1 cellular context compared by ENCODE assay signal in the genomic region with DNA sequence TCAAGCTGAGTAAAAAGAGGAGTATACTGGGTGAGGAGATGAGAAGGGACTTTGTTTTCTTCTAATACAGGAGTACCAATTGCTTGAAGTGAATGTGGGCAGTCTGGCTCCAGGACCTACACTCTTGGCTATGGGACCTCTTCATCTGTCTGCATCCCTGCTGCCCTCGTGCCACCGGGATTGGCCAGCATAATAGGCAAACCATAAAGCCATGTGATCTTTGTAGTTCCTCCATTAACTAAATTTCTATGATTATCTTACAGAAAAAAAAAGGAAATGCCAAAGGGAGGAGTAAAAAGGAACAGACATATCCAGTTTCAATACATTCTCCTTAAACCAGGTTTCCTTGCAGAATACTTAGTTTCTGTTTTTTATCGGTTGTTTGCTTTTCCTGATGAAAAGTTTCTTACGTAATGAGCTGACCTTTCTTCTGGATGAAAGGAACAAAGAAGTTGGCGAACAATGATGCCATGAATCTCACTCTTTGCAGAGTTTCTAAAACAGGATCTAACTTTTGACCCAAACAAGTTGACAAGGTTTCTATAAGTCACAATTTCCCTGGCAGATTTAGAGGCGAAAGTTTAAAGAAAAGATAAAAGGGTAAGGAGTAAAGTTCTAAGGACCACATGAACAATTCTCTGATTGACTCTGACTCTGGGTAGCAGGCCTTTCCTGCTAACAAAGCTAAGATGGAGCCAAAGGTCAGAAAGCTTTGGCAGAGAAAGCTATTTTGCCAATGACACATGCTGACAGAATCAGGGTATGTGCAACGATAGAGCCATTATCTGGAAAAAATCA.
TF ChIP-seq lines count a peak whose summit lies in the region.

No MANE protein-coding gene starts in this region.

TF ChIP-seq in HepG2, 621 proteins besides CTCF, POLR2A, EP300 and RAD21 (continued from another document and continues in another):
- TF ChIP-seq YY1 (IDR thresholded peaks at IDR 0.05; ENCODE audit: insufficient read depth, insufficient replicate concordance, low read depth, low read length), result no peak
- no peak for TF ChIP-seq NFE2 (CRISPR knock-in tag; IDR thresholded peaks at IDR 0.05)
- no peak for TF ChIP-seq ZNF550 (CRISPR knock-in tag; IDR thresholded peaks at IDR 0.05; ENCODE audit: borderline replicate concordance)
- TF ChIP-seq MAFK (conservative IDR thresholded peaks at IDR 0.05 in 1 of 2, IDR thresholded peaks at IDR 0.05 in 1 of 2; ENCODE audit: low read length in 2 of 2), result no peak
- TF ChIP-seq ZNF556 (CRISPR knock-in tag; IDR thresholded peaks at IDR 0.05; ENCODE audit: borderline replicate concordance), result no peak
- TF ChIP-seq ASH2L (IDR thresholded peaks at IDR 0.05; ENCODE audit: insufficient read length, low read depth, low read length), result peak; percentile 49
- no peak for TF ChIP-seq ZNF605 (CRISPR knock-in tag; IDR thresholded peaks at IDR 0.05)
- TF ChIP-seq ZFP36L1 (CRISPR knock-in tag; IDR thresholded peaks at IDR 0.05), result no peak
- TF ChIP-seq ZNF138 (CRISPR knock-in tag; IDR thresholded peaks at IDR 0.05; ENCODE audit: low read depth), result no peak
- TF ChIP-seq MED13 (CRISPR knock-in tag; IDR thresholded peaks at IDR 0.05), result no peak
- no peak for TF ChIP-seq CBX2 (IDR thresholded peaks at IDR 0.05; ENCODE audit: low read depth, low read length)
- no peak for TF ChIP-seq CBX2 (CRISPR knock-in tag; IDR thresholded peaks at IDR 0.05; ENCODE audit: low read depth)
- TF ChIP-seq MED1 (CRISPR knock-in tag; IDR thresholded peaks at IDR 0.05), result no peak; the same call in 1 of the 2 replicates
- TF ChIP-seq PLRG1 (conservative IDR thresholded peaks at IDR 0.05), result no peak
- 0 out of 2 replicates have a peak, but pooled peaks have one; percentile 24 for TF ChIP-seq FOXJ3 (CRISPR knock-in tag; IDR thresholded peaks at IDR 0.05; ENCODE audit: borderline replicate concordance)
- no peak for TF ChIP-seq DZIP1 (CRISPR knock-in tag; IDR thresholded peaks at IDR 0.05)
- TF ChIP-seq AGO1 (IDR thresholded peaks at IDR 0.05; ENCODE audit: low read depth, low read length, poor library complexity, severe bottlenecking), result no peak
- no peak for TF ChIP-seq SMARCC2 (IDR thresholded peaks at IDR 0.05)
- TF ChIP-seq, protein P1, sequence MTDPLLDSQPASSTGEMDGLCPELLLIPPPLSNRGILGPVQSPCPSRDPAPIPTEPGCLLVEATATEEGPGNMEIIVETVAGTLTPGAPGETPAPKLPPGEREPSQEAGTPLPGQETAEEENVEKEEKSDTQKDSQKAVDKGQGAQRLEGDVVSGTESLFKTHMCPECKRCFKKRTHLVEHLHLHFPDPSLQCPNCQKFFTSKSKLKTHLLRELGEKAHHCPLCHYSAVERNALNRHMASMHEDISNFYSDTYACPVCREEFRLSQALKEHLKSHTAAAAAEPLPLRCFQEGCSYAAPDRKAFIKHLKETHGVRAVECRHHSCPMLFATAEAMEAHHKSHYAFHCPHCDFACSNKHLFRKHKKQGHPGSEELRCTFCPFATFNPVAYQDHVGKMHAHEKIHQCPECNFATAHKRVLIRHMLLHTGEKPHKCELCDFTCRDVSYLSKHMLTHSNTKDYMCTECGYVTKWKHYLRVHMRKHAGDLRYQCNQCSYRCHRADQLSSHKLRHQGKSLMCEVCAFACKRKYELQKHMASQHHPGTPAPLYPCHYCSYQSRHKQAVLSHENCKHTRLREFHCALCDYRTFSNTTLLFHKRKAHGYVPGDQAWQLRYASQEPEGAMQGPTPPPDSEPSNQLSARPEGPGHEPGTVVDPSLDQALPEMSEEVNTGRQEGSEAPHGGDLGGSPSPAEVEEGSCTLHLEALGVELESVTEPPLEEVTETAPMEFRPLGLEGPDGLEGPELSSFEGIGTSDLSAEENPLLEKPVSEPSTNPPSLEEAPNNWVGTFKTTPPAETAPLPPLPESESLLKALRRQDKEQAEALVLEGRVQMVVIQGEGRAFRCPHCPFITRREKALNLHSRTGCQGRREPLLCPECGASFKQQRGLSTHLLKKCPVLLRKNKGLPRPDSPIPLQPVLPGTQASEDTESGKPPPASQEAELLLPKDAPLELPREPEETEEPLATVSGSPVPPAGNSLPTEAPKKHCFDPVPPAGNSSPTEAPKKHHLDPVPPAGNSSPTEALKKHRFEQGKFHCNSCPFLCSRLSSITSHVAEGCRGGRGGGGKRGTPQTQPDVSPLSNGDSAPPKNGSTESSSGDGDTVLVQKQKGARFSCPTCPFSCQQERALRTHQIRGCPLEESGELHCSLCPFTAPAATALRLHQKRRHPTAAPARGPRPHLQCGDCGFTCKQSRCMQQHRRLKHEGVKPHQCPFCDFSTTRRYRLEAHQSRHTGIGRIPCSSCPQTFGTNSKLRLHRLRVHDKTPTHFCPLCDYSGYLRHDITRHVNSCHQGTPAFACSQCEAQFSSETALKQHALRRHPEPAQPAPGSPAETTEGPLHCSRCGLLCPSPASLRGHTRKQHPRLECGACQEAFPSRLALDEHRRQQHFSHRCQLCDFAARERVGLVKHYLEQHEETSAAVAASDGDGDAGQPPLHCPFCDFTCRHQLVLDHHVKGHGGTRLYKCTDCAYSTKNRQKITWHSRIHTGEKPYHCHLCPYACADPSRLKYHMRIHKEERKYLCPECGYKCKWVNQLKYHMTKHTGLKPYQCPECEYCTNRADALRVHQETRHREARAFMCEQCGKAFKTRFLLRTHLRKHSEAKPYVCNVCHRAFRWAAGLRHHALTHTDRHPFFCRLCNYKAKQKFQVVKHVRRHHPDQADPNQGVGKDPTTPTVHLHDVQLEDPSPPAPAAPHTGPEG (CRISPR knock-in tag; IDR thresholded peaks at IDR 0.05), result no peak
- TF ChIP-seq REPIN1 (CRISPR knock-in tag; IDR thresholded peaks at IDR 0.05; ENCODE audit: borderline replicate concordance, low read depth), result no peak
- TF ChIP-seq ZNF619 (CRISPR knock-in tag; IDR thresholded peaks at IDR 0.05), result no peak
- TF ChIP-seq SOX6 (IDR thresholded peaks at IDR 0.05), result no peak
- TF ChIP-seq SOX6 (CRISPR knock-in tag; IDR thresholded peaks at IDR 0.05), result peak; percentile 86
- TF ChIP-seq, protein P2, sequence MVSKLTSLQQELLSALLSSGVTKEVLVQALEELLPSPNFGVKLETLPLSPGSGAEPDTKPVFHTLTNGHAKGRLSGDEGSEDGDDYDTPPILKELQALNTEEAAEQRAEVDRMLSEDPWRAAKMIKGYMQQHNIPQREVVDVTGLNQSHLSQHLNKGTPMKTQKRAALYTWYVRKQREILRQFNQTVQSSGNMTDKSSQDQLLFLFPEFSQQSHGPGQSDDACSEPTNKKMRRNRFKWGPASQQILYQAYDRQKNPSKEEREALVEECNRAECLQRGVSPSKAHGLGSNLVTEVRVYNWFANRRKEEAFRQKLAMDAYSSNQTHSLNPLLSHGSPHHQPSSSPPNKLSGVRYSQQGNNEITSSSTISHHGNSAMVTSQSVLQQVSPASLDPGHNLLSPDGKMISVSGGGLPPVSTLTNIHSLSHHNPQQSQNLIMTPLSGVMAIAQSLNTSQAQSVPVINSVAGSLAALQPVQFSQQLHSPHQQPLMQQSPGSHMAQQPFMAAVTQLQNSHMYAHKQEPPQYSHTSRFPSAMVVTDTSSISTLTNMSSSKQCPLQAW (CRISPR knock-in tag; IDR thresholded peaks at IDR 0.05), result no peak
- TF ChIP-seq ZNF879 (CRISPR knock-in tag; IDR thresholded peaks at IDR 0.05), result no peak
- TF ChIP-seq, protein P3, sequence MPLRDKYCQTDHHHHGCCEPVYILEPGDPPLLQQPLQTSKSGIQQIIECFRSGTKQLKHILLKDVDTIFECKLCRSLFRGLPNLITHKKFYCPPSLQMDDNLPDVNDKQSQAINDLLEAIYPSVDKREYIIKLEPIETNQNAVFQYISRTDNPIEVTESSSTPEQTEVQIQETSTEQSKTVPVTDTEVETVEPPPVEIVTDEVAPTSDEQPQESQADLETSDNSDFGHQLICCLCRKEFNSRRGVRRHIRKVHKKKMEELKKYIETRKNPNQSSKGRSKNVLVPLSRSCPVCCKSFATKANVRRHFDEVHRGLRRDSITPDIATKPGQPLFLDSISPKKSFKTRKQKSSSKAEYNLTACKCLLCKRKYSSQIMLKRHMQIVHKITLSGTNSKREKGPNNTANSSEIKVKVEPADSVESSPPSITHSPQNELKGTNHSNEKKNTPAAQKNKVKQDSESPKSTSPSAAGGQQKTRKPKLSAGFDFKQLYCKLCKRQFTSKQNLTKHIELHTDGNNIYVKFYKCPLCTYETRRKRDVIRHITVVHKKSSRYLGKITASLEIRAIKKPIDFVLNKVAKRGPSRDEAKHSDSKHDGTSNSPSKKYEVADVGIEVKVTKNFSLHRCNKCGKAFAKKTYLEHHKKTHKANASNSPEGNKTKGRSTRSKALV (CRISPR knock-in tag; IDR thresholded peaks at IDR 0.05), result no peak
- no peak for TF ChIP-seq ZMYM3 (CRISPR knock-in tag; IDR thresholded peaks at IDR 0.05)
- no peak; the same call in 1 of the 2 replicates for TF ChIP-seq ZNF264 (CRISPR knock-in tag; IDR thresholded peaks at IDR 0.05)
- TF ChIP-seq SAP130 (CRISPR knock-in tag; IDR thresholded peaks at IDR 0.05; ENCODE audit: low read depth), result peak; percentile 62
- TF ChIP-seq SRF (IDR thresholded peaks at IDR 0.05; ENCODE audit: low read depth, low read length), result no peak
- TF ChIP-seq HNRNPUL1 (IDR thresholded peaks at IDR 0.05; ENCODE audit: low read depth, low read length), result no peak
- no peak for TF ChIP-seq NFRKB (IDR thresholded peaks at IDR 0.05)
- TF ChIP-seq ZFP1 (CRISPR knock-in tag; IDR thresholded peaks at IDR 0.05), result no peak
- no peak for TF ChIP-seq ZNF746 (CRISPR knock-in tag; IDR thresholded peaks at IDR 0.05)
- TF ChIP-seq NR2F6 (IDR thresholded peaks at IDR 0.05), result peak; percentile 88
- TF ChIP-seq NR2F6 (CRISPR knock-in tag; IDR thresholded peaks at IDR 0.05), result peak; percentile 72; the same call in 1 of the 2 replicates
- no peak for TF ChIP-seq MIER2 (CRISPR knock-in tag; IDR thresholded peaks at IDR 0.05)
- no peak for TF ChIP-seq TRAFD1 (CRISPR knock-in tag; IDR thresholded peaks at IDR 0.05; ENCODE audit: borderline replicate concordance)
- TF ChIP-seq ZNF816 (CRISPR knock-in tag; IDR thresholded peaks at IDR 0.05; ENCODE audit: borderline replicate concordance), result no peak
- TF ChIP-seq MIXL1 (CRISPR knock-in tag; IDR thresholded peaks at IDR 0.05), result 0 out of 2 replicates have a peak, but pooled peaks have one; percentile 10
- no peak for TF ChIP-seq KLF13 (CRISPR knock-in tag; IDR thresholded peaks at IDR 0.05)
- no peak for TF ChIP-seq ZEB1 (IDR thresholded peaks at IDR 0.05; ENCODE audit: insufficient replicate concordance, low read depth)
- TF ChIP-seq, protein P4, sequence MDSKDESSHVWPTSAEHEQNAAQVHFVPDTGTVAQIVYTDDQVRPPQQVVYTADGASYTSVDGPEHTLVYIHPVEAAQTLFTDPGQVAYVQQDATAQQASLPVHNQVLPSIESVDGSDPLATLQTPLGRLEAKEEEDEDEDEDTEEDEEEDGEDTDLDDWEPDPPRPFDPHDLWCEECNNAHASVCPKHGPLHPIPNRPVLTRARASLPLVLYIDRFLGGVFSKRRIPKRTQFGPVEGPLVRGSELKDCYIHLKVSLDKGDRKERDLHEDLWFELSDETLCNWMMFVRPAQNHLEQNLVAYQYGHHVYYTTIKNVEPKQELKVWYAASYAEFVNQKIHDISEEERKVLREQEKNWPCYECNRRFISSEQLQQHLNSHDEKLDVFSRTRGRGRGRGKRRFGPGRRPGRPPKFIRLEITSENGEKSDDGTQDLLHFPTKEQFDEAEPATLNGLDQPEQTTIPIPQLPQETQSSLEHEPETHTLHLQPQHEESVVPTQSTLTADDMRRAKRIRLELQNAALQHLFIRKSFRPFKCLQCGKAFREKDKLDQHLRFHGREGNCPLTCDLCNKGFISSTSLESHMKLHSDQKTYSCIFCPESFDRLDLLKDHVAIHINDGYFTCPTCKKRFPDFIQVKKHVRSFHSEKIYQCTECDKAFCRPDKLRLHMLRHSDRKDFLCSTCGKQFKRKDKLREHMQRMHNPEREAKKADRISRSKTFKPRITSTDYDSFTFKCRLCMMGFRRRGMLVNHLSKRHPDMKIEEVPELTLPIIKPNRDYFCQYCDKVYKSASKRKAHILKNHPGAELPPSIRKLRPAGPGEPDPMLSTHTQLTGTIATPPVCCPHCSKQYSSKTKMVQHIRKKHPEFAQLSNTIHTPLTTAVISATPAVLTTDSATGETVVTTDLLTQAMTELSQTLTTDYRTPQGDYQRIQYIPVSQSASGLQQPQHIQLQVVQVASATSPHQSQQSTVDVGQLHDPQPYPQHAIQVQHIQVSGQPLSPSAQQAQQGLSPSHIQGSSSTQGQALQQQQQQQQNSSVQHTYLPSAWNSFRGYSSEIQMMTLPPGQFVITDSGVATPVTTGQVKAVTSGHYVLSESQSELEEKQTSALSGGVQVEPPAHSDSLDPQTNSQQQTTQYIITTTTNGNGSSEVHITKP (CRISPR knock-in tag; IDR thresholded peaks at IDR 0.05; ENCODE audit: low read depth), result no peak
- TF ChIP-seq NFYB (CRISPR knock-in tag; IDR thresholded peaks at IDR 0.05), result no peak
- TF ChIP-seq SOX5 (CRISPR knock-in tag; IDR thresholded peaks at IDR 0.05; ENCODE audit: borderline replicate concordance), result peak; percentile 87
- no peak for TF ChIP-seq ZNF234 (CRISPR knock-in tag; conservative IDR thresholded peaks at IDR 0.05)
- TF ChIP-seq ZNF567 (CRISPR knock-in tag; IDR thresholded peaks at IDR 0.05; ENCODE audit: borderline replicate concordance), result no peak
- no peak for TF ChIP-seq DNMT1 (CRISPR knock-in tag; IDR thresholded peaks at IDR 0.05)
- TF ChIP-seq SNAPC5 (CRISPR knock-in tag; IDR thresholded peaks at IDR 0.05; ENCODE audit: borderline replicate concordance), result no peak
